ENCODE assay signal across 10 cellular contexts in genomic region chr7:229184-229964, GRCh38. TPM values are rescaled to one million over a fixed set of nuclear protein-coding genes. Genes with fewer than 3 reads are reported as not detected.
DNase-seq lines count a peak whose midpoint lies in the region; FAIRE-seq and TF ChIP-seq lines count a peak whose summit lies in the region.
"Had no signal": no experiment of that assay in that cellular context is flagged by ENCODE, and none has a peak within 500 bp of the region (broad histone marks: within the 10 kb centered on the region; RNA-seq: fewer than 3 reads in every experiment).

No MANE protein-coding gene starts in this region.

- TF ChIP-seq CTCF in suprapubic skin (IDR thresholded peaks at IDR 0.05) (no peak), GM10266 (IDR thresholded peaks at IDR 0.05; ENCODE audit: control insufficient read depth, insufficient read depth, low read depth, missing control alignments) (no peak)

- peak; percentile 100 for DNase-seq in H4 (ENCODE audit: low spot score)
- DNase-seq in medulla oblongata (ENCODE audit: extremely low spot score), result peak; percentile 84
- peak in 1 of 2 donors; percentile 89 for DNase-seq in suprapubic skin (ENCODE audit: low spot score in 2 of 2)
- DNase-seq in GM10266 (ENCODE audit: extremely low spot score), result no peak
- no peak for DNase-seq in germinal center (ENCODE audit: low spot score)
- DNase-seq in amygdala (lab: John Stamatoyannopoulos, UW), result no peak
- no peak for DNase-seq in NCI-H1417 treated with DMSO at 0.1 percent for 48 hours (lab: John Stamatoyannopoulos, UW)
- DNase-seq: GF-D8, NCI-H526 had no signal

- TF ChIP-seq POLR2A in suprapubic skin (IDR thresholded peaks at IDR 0.05), result no peak

- no peak overlapping the region for H3K4me3 ChIP-seq in suprapubic skin

- H3K27ac ChIP-seq in suprapubic skin, result peak overlapping the region; percentile 79

- peak; percentile 11 for TF ChIP-seq EP300 in suprapubic skin (IDR thresholded peaks at IDR 0.05)

- H3K9me3 ChIP-seq in suprapubic skin, result no peaks in the 10 kb centered on the region

- FAIRE-seq in endometrium (lab: Jason Lieb, UNC), result peak; percentile 18

- H3K27me3 ChIP-seq in suprapubic skin, result no peaks in the 10 kb centered on the region

- no peaks in the 10 kb centered on the region for H3K36me3 ChIP-seq in suprapubic skin

- peaks cover 41% of the 10 kb centered on the region for H3K4me1 ChIP-seq in suprapubic skin

- 56% methylated on average over 20 of the region's 29 CpGs for WGBS in suprapubic skin

RNA-seq across cellular contexts. Expression of gene FAM20C, which starts 37.0 kb away (rescaled TPM):
- total RNA-seq in H4 (2014; rRNA removed; shearing (Covaris generic)), result 132 and 164 TPM in 2 replicates
- total RNA-seq in suprapubic skin, result 10 to 100 TPM; 15.8 to 20.4 (median 18.7) TPM

Comparison
In these comparisons a context has a peak if more than half of its experiments do, and no peak if none do; other contexts are left out.
1. DNase-seq: peak in H4 (single experiment) and medulla oblongata (single experiment); none in GM10266 (single experiment), germinal center (single experiment), amygdala (0 of 56) and NCI-H1417 treated with DMSO at 0.1 percent for 48 hours (single experiment).